1 cellular context compared by ENCODE assay signal in the genomic region with DNA sequence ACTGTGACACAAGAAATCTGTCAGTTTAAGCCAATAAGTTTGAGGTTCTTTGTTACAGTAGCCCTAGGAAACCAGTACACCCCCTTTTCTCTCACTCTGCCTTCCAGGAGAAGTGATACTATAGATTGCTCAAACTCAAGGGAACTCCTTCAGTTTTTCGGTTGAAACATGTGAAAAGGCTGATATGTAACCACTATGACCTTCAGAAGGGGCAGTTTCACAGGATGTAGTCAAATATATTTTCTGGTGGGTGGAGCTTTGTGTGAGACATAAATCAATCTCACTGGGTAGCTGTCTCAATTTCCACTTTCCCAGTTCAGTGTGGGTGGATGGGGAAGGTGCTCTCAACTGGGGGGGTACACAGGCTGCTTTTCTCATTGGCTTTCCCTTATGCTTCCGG.
TF ChIP-seq lines count a peak whose summit lies in the region.

No MANE protein-coding gene starts in this region.

TF ChIP-seq in GM23338, 12 proteins besides CTCF, POLR2A, EP300 and RAD21 (continued from another document):
- TF ChIP-seq, protein P1, sequence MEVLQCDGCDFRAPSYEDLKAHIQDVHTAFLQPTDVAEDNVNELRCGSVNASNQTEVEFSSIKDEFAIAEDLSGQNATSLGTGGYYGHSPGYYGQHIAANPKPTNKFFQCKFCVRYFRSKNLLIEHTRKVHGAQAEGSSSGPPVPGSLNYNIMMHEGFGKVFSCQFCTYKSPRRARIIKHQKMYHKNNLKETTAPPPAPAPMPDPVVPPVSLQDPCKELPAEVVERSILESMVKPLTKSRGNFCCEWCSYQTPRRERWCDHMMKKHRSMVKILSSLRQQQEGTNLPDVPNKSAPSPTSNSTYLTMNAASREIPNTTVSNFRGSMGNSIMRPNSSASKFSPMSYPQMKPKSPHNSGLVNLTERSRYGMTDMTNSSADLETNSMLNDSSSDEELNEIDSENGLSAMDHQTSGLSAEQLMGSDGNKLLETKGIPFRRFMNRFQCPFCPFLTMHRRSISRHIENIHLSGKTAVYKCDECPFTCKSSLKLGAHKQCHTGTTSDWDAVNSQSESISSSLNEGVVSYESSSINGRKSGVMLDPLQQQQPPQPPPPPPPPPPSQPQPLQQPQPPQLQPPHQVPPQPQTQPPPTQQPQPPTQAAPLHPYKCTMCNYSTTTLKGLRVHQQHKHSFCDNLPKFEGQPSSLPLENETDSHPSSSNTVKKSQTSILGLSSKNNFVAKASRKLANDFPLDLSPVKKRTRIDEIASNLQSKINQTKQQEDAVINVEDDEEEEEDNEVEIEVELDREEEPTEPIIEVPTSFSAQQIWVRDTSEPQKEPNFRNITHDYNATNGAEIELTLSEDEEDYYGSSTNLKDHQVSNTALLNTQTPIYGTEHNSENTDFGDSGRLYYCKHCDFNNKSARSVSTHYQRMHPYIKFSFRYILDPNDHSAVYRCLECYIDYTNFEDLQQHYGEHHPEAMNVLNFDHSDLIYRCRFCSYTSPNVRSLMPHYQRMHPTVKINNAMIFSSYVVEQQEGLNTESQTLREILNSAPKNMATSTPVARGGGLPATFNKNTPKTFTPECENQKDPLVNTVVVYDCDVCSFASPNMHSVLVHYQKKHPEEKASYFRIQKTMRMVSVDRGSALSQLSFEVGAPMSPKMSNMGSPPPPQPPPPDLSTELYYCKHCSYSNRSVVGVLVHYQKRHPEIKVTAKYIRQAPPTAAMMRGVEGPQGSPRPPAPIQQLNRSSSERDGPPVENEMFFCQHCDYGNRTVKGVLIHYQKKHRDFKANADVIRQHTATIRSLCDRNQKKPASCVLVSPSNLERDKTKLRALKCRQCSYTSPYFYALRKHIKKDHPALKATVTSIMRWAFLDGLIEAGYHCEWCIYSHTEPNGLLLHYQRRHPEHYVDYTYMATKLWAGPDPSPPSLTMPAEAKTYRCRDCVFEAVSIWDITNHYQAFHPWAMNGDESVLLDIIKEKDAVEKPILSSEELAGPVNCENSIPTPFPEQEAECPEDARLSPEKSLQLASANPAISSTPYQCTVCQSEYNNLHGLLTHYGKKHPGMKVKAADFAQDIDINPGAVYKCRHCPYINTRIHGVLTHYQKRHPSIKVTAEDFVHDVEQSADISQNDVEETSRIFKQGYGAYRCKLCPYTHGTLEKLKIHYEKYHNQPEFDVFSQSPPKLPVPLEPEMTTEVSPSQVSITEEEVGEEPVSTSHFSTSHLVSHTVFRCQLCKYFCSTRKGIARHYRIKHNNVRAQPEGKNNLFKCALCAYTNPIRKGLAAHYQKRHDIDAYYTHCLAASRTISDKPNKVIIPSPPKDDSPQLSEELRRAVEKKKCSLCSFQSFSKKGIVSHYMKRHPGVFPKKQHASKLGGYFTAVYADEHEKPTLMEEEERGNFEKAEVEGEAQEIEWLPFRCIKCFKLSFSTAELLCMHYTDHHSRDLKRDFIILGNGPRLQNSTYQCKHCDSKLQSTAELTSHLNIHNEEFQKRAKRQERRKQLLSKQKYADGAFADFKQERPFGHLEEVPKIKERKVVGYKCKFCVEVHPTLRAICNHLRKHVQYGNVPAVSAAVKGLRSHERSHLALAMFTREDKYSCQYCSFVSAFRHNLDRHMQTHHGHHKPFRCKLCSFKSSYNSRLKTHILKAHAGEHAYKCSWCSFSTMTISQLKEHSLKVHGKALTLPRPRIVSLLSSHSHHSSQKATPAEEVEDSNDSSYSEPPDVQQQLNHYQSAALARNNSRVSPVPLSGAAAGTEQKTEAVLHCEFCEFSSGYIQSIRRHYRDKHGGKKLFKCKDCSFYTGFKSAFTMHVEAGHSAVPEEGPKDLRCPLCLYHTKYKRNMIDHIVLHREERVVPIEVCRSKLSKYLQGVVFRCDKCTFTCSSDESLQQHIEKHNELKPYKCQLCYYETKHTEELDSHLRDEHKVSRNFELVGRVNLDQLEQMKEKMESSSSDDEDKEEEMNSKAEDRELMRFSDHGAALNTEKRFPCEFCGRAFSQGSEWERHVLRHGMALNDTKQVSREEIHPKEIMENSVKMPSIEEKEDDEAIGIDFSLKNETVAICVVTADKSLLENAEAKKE (CRISPR knock-in tag; IDR thresholded peaks at IDR 0.05): no peak
- TF ChIP-seq NANOG (IDR thresholded peaks at IDR 0.05; ENCODE audit: borderline replicate concordance) (no peak), STAT1 (IDR thresholded peaks at IDR 0.05; ENCODE audit: unreplicated experiment) (no peak), EZH2phosphoT487 (IDR thresholded peaks at IDR 0.05; ENCODE audit: unreplicated experiment) (no peak)
